25 cellular contexts compared by ENCODE assay signal in genomic region chr7:128045766-128046165, GRCh38. TPM values are rescaled to one million over a fixed set of nuclear protein-coding genes. Genes with fewer than 3 reads are reported as not detected.
DNase-seq lines count a peak whose midpoint lies in the region; ATAC-seq, FAIRE-seq and TF ChIP-seq lines count a peak whose summit lies in the region.
"Had no signal": no experiment of that assay in that cellular context is flagged by ENCODE, and none has a peak within 500 bp of the region (broad histone marks: within the 10 kb centered on the region; RNA-seq: fewer than 3 reads in every experiment).

No MANE protein-coding gene starts in this region.

- no peak for TF ChIP-seq POLR2A in breast epithelium (IDR thresholded peaks at IDR 0.05)
- TF ChIP-seq POLR2A in GM12892 (IDR thresholded peaks at IDR 0.05; ENCODE audit: low read depth, low read length), result no peak
- no peak for TF ChIP-seq POLR2A in GM18505 (IDR thresholded peaks at IDR 0.05; ENCODE audit: borderline replicate concordance, extremely low read depth, insufficient read depth, insufficient read length)

- BruUV-seq in mammary epithelial cell (replicated peaks; lab: Mats Ljungman, UMichigan), result no TSS peak

- intact Hi-C loops in mammary epithelial cell (cut with micrococcal nuclease), result no loop called here
- intact Hi-C loops in breast epithelium (cut with DNase I; ENCODE audit: low total_unique reads), result no loop called here

- no peak overlapping the region for H2AFZ ChIP-seq in mammary epithelial cell (ENCODE audit: low read depth, low read length)

- H3K36me3 ChIP-seq in mammary epithelial cell (ENCODE audit: insufficient read depth, low read length) (no peaks in the 10 kb centered on the region), breast epithelium (no peaks in the 10 kb centered on the region)

- FAIRE-seq in GM12892 (lab: Jason Lieb, UNC), result no peak
- FAIRE-seq: A549, GM18507, kidney had no signal

- peaks cover 12% of the 10 kb centered on the region for H3K4me1 ChIP-seq in mammary epithelial cell (ENCODE audit: insufficient read depth, low read length)
- H3K4me1 ChIP-seq in breast epithelium, result no peaks in the 10 kb centered on the region

- no peak overlapping the region for H3K4me3 ChIP-seq in mammary epithelial cell (replicated peaks in 1 of 3; ENCODE audit: insufficient read depth in 1 of 3, low read depth in 2 of 3, low read length in 3 of 3)
- H3K4me3 ChIP-seq in breast epithelium, result no peak overlapping the region
- no peak overlapping the region for H3K4me3 ChIP-seq in fibroblast of the aortic adventitia (ENCODE audit: low read depth, low read length)
- H3K4me3 ChIP-seq: A549, stomach had no signal

- 0% methylated on average over 1 of the region's 1 CpG for WGBS in mammary epithelial cell (ENCODE audit: low coverage, missing lambda C conversion rate)

- TF ChIP-seq CTCF in mammary epithelial cell (conservative IDR thresholded peaks at IDR 0.05 in 1 of 2, IDR thresholded peaks at IDR 0.05 in 1 of 2; ENCODE audit: extremely low read depth in 1 of 2, insufficient read depth in 1 of 2, low read depth in 1 of 2, low read length in 2 of 2) (no peak), breast epithelium (IDR thresholded peaks at IDR 0.05) (no peak), fibroblast of the aortic adventitia (IDR thresholded peaks at IDR 0.05; ENCODE audit: insufficient read depth, low read length) (no peak)

- H3K27me3 ChIP-seq in mammary epithelial cell (ENCODE audit: insufficient read depth, low read length), result no peaks in the 10 kb centered on the region
- no peaks in the 10 kb centered on the region for H3K27me3 ChIP-seq in breast epithelium
- H3K27me3 ChIP-seq: stomach had no signal

- no peaks in the 10 kb centered on the region for H3K79me2 ChIP-seq in mammary epithelial cell (ENCODE audit: insufficient read depth, low read length)

- no peak overlapping the region for H3K27ac ChIP-seq in mammary epithelial cell (ENCODE audit: insufficient read depth, low read depth, low read length)
- H3K27ac ChIP-seq in breast epithelium, result no peak overlapping the region
- H3K27ac ChIP-seq: A549, stomach, VCaP had no signal

- dilution Hi-C loops in mammary epithelial cell (cut with HindIII; ENCODE audit: low sequenced_read_pairs), result no loop called here

- no peak overlapping the region for H3K9ac ChIP-seq in mammary epithelial cell (ENCODE audit: insufficient read depth, low read length)

- H3K9me3 ChIP-seq in mammary epithelial cell (replicated peaks; ENCODE audit: insufficient read depth, low read length) (no peaks in the 10 kb centered on the region), breast epithelium (no peaks in the 10 kb centered on the region)
- H3K9me3 ChIP-seq: A549, stomach had no signal

- ATAC-seq in GM18505 (IDR thresholded peaks at IDR 0.05; ENCODE audit: unreplicated experiment), result no peak
- ATAC-seq: natural killer cell treated with Interleukin-12 subunit alpha and Interleukin-12 subunit beta and Interleukin-15 and Interleukin-18, amount 100 ng/mL, for 72 hours had no signal

- CTCF ChIA-PET in mammary epithelial cell (lab: Charles Lee; ENCODE audit: low non-redundant PET), result no interaction called here

- in situ Hi-C loops in mammary epithelial cell (cut with MboI; ENCODE audit: low sequenced_read_pairs in 2 of 2), result no loop called here
- in situ Hi-C loops in SK-MEL-5 (cut with HindIII; ENCODE audit: low pct_unique_long_range_greater_than_20kb, low sequenced_read_pairs), result no loop called here

- no peaks in the 10 kb centered on the region for H4K20me1 ChIP-seq in mammary epithelial cell (ENCODE audit: insufficient read depth, low read length)

- peak; percentile 44 for DNase-seq in mammary epithelial cell
- no peak for DNase-seq in breast epithelium (ENCODE audit: low spot score in 2 of 2)
- peak; percentile 57 for DNase-seq in SK-MEL-5 (ENCODE audit: low read depth, low spot score)
- DNase-seq in fibroblast of the aortic adventitia (ENCODE audit: low read depth), result peak; percentile 43
- no peak for DNase-seq in DMS 273 (lab: John Stamatoyannopoulos, UW; ENCODE audit: unreplicated experiment)
- no peak for DNase-seq in NCI-H526 treated with DMSO at 0.1 percent for 48 hours (lab: John Stamatoyannopoulos, UW)
- no peak for DNase-seq in GM12892 (ENCODE audit: insufficient read length)
- DNase-seq: activated CD4-positive, alpha-beta T cell treated with anti-CD3 and anti-CD28 coated beads, Interleukin-2, amount 50 U/mL, for 4 hours; activated naive CD4-positive, alpha-beta T cell treated with anti-CD3 and anti-CD28 coated beads for 36 hours; aorta; CD4-positive, CD25-positive, alpha-beta regulatory T cell; effector memory CD4-positive, alpha-beta T cell; KG1; kidney; NCI-H1105 treated with DMSO at 0.1 percent for 48 hours; NCI-H524 treated with DMSO at 0.1 percent for 48 hours; Right ventricle myocardium superior; stimulated activated CD4-positive, alpha-beta T cell treated with anti-CD3 and anti-CD28 coated beads, Interleukin-4, amount 100 ng/mL, for 24 hours; stomach had no signal

- no peak overlapping the region for H3K4me2 ChIP-seq in mammary epithelial cell (ENCODE audit: insufficient read depth, low read depth, low read length)
- H3K4me2 ChIP-seq: A549 had no signal

RNA-seq across cellular contexts. Expression of gene LRRC4, which starts 14.5 kb away (rescaled TPM):
- total RNA-seq in mammary epithelial cell (under 1 TPM; under 0.01 to 0.07 TPM), breast epithelium (1 to 10 TPM in 2 of 3 donors, under 1 TPM in 1; 0.33 to 3.2 (median 1.6) TPM), fibroblast of the aortic adventitia (ENCODE audit: low replicate concordance) (0.27 TPM in 1 of 2 replicates, not detected in the other)
- 0.16 TPM for polyA plus RNA-seq in mammary epithelial cell
- polyA minus RNA-seq in mammary epithelial cell, result not detected
- total RNA-seq in SK-MEL-5 (2014; rRNA removed; shearing (Covaris generic)), result not detected in 2 replicates
- not detected in 2 replicates for polyA plus RNA-seq in SK-MEL-5 (2015; cell fraction: cytosol; rRNA removed)
- not detected in 2 replicates for polyA plus RNA-seq in SK-MEL-5 (2015; cell fraction: nucleus; rRNA removed)
- 0.40 TPM for polyA plus RNA-seq in GM12892 (2012; ENCODE audit: missing spikeins)
- total RNA-seq: CD4-positive, CD25-positive, alpha-beta regulatory T cell; T-helper 1 cell treated with Interleukin-12 subunit alpha and Interleukin-12 subunit beta and Interleukin-4 antibody, amounts not matched to agents 30 ng/mL and 1 ng/mL, for 36 hours had no signal
- polyA plus RNA-seq: A549 had no signal

Comparison
In these comparisons a context has a peak if more than half of its experiments do, and no peak if none do; other contexts are left out.
1. DNase-seq: peak in mammary epithelial cell (single experiment), SK-MEL-5 (single experiment) and fibroblast of the aortic adventitia (single experiment); none in breast epithelium (0 of 2), DMS 273 (single experiment), NCI-H526 treated with DMSO at 0.1 percent for 48 hours (single experiment) and GM12892 (single experiment).